ENCODE assay signal across 31 cellular contexts in genomic region chr7:31819031-31819430, GRCh38.
"Had no signal": no experiment of that assay in that cellular context is flagged by ENCODE, and none has a peak within 500 bp of the region (broad histone marks: within the 10 kb centered on the region; RNA-seq: fewer than 3 reads in every experiment).

No MANE protein-coding gene starts in this region.

- H3K9me3 ChIP-seq: adrenal gland, ascending aorta, body of pancreas, breast epithelium had no signal

- H3K27me3 ChIP-seq: adrenal gland, ascending aorta, body of pancreas, brain microvascular endothelial cell, breast epithelium, cardiac muscle cell had no signal

- H3K4me3 ChIP-seq: adrenal gland, ascending aorta, body of pancreas, breast epithelium, cardiac muscle cell had no signal

- H3K27ac ChIP-seq: adrenal gland, ascending aorta, body of pancreas, brain microvascular endothelial cell, breast epithelium, cardiac muscle cell had no signal

- FAIRE-seq: astrocyte, bronchial epithelial cell had no signal

- H3K36me3 ChIP-seq: adrenal gland, ascending aorta, brain microvascular endothelial cell, breast epithelium, cardiac muscle cell had no signal

- DNase-seq: activated effector memory CD4-positive, alpha-beta T cell treated with anti-CD3 and anti-CD28 coated beads, Interleukin-2, amount 50 U/mL, for 16 hours; activated effector memory CD4-positive, alpha-beta T cell treated with Interleukin-2 at 50 U/mL for 16 hours; activated gamma-delta T cell; activated gamma-delta T cell treated with Interleukin-2 at 50 U/mL for 16 hours; activated naive CD4-positive, alpha-beta T cell; activated naive CD4-positive, alpha-beta T cell treated with anti-CD3 and anti-CD28 coated beads for 36 hours; activated naive CD4-positive, alpha-beta T cell treated with anti-CD3 and anti-CD28 coated beads, Interleukin-2, amount 10 ng/mL, durations not matched to agents 7 days and 5 days; activated naive CD4-positive, alpha-beta T cell treated with anti-CD3 and anti-CD28 coated beads, Interleukin-2, amount 50 U/mL, for 16 hours; activated naive CD4-positive, alpha-beta T cell treated with Interleukin-2 at 50 U/mL for 16 hours; activated naive CD8-positive, alpha-beta T cell treated with anti-CD3 and anti-CD28 coated beads for 36 hours; activated naive CD8-positive, alpha-beta T cell treated with anti-CD3 and anti-CD28 coated beads, Interleukin-2, amount 10 ng/mL, durations not matched to agents 7 days and 5 days; activated naive CD8-positive, alpha-beta T cell treated with anti-CD3 and anti-CD28 coated beads, Interleukin-2, amount 50 U/mL, for 24 hours; activated T-cell treated with anti-CD3 and anti-CD28 coated beads, Interleukin-2, amount 50 U/mL, for 24 hours; activated T-cell treated with anti-CD3 and anti-CD28 coated beads, Interleukin-2, amount 50 U/mL, for 4 hours; activated T-cell treated with anti-CD3 and anti-CD28 coated beads, Interleukin-2, amount 50 U/mL, for 48 hours; activated T-cell treated with anti-CD3 and anti-CD28 coated beads, Interleukin-2, amount 50 U/mL, for 72 hours; adrenal gland; amniotic stem cell; amygdala; anterior cingulate cortex; aorta; body of pancreas; brain microvascular endothelial cell; caudate nucleus; central memory CD4-positive, alpha-beta T cell; cerebellar nuclear complex had no signal
